In genomic region chr16:48244080-48244862, GRCh38 we compare ENCODE assay signal across 8 cellular contexts. TPM values are rescaled to one million over a fixed set of nuclear protein-coding genes. Genes with fewer than 3 reads are reported as not detected.
DNase-seq lines count a peak whose midpoint lies in the region; ATAC-seq and TF ChIP-seq lines count a peak whose summit lies in the region.

Gene LONP2, plus strand, starts transcription at chr16:48244300. Its CDS starts 89 bp downstream, at chr16:48244389.

- H3K27me3 ChIP-seq in DND-41 (ENCODE audit: insufficient read depth, low read length, poor library complexity) = no peaks in the 10 kb centered on the region
- no peaks in the 10 kb centered on the region for H3K27me3 ChIP-seq in fibroblast of lung (ENCODE audit: control insufficient read depth, insufficient read depth, low read length)
- no peaks in the 10 kb centered on the region for H3K27me3 ChIP-seq in naive thymus-derived CD4-positive, alpha-beta T cell (ENCODE audit: control insufficient read depth in 2 of 2, insufficient read depth in 2 of 2, low read length in 2 of 2)

- H3K36me3 ChIP-seq in DND-41 (ENCODE audit: insufficient read depth, low read length) (no peaks in the 10 kb centered on the region; the same call in 1 of the 2 replicates), KOPT-K1 (ENCODE audit: insufficient read depth, low read length) (no peaks in the 10 kb centered on the region), fibroblast of lung (ENCODE audit: control insufficient read depth, insufficient read depth, low read length) (no peaks in the 10 kb centered on the region)
- no peaks in the 10 kb centered on the region for H3K36me3 ChIP-seq in naive thymus-derived CD4-positive, alpha-beta T cell (ENCODE audit: control insufficient read depth in 2 of 3, insufficient read depth in 3 of 3, low read length in 3 of 3)

- H3K27ac Mint-ChIP-seq in naive thymus-derived CD4-positive, alpha-beta T cell = peak within 1 kb of the TSS; percentile 89 to 98 (median 96)
- H3K27ac Mint-ChIP-seq in stimulated activated memory B cell treated with anti-CD40 and anti-IgM and Interleukin-4, amounts not matched to agents 10 μg/mL and 1 μg/mL and 100 μg/mL, for 72 hours = peak within 1 kb of the TSS; percentile 87

- CTCF ChIA-PET in naive thymus-derived CD4-positive, alpha-beta T cell (lab: Charles Lee) = interaction anchor here (0.6 to 1.1 kb wide), 5 partner anchors 10 to 1792 kb away, joined by 3 to 4 read pairs (median 3); no protein-coding TSS in a partner anchor

- no peaks in the 10 kb centered on the region for H3K27me3 Mint-ChIP-seq in naive thymus-derived CD4-positive, alpha-beta T cell
- no peaks in the 10 kb centered on the region for H3K27me3 Mint-ChIP-seq in stimulated activated memory B cell treated with anti-CD40 and anti-IgM and Interleukin-4, amounts not matched to agents 10 μg/mL and 1 μg/mL and 100 μg/mL, for 72 hours

- H3K9me3 ChIP-seq in DND-41 (ENCODE audit: insufficient read depth, low read length, severe bottlenecking) (no peaks in the 10 kb centered on the region), KOPT-K1 (ENCODE audit: insufficient read depth, low read length, poor library complexity, severe bottlenecking) (peaks cover 4% of the 10 kb centered on the region), fibroblast of lung (ENCODE audit: control insufficient read depth, insufficient read depth, low read depth, low read length) (no peaks in the 10 kb centered on the region)
- H3K9me3 ChIP-seq in naive thymus-derived CD4-positive, alpha-beta T cell (ENCODE audit: control insufficient read depth in 2 of 3, low read length in 3 of 3) = no peaks in the 10 kb centered on the region

- H4K20me1 ChIP-seq in DND-41 (ENCODE audit: insufficient read depth, low read length) = peaks cover 16% of the 10 kb centered on the region; the same call in 1 of the 2 replicates
- H4K20me1 ChIP-seq in fibroblast of lung (ENCODE audit: control insufficient read depth, extremely low read depth, insufficient read depth, low read length) = no peaks in the 10 kb centered on the region

- peak within 1 kb of the TSS; percentile 86 for H2AFZ ChIP-seq in DND-41 (ENCODE audit: low read depth, low read length)
- peak within 1 kb of the TSS; percentile 77 for H2AFZ ChIP-seq in fibroblast of lung (ENCODE audit: low read length)

- ATAC-seq in DND-41 (ENCODE audit: insufficient read depth, low read depth) = peak; percentile 98
- peak; percentile 99 for ATAC-seq in GM21786 (IDR thresholded peaks at IDR 0.05; ENCODE audit: unreplicated experiment)
- ATAC-seq in naive thymus-derived CD4-positive, alpha-beta T cell = peak; percentile 99
- peak; percentile 98 for ATAC-seq in stimulated activated memory B cell treated with anti-CD40 and anti-IgM and Interleukin-4, amounts not matched to agents 10 μg/mL and 1 μg/mL and 100 μg/mL, for 72 hours

- H3K9ac ChIP-seq in DND-41 (ENCODE audit: low read depth, low read length) (peak within 1 kb of the TSS; percentile 79), fibroblast of lung (ENCODE audit: insufficient read depth, low read length) (peak within 1 kb of the TSS; percentile 83)

- H3K27ac ChIP-seq in DND-41 (ENCODE audit: low read length) (peak within 1 kb of the TSS; percentile 74), KOPT-K1 (ENCODE audit: low read depth, low read length, poor library complexity, severe bottlenecking) (peak within 1 kb of the TSS; percentile 74), fibroblast of lung (ENCODE audit: insufficient read depth, low read length) (peak within 1 kb of the TSS; percentile 66)
- H3K27ac ChIP-seq in naive thymus-derived CD4-positive, alpha-beta T cell (ENCODE audit: low read depth, low read length) = peak within 1 kb of the TSS; percentile 78

- H3K9me3 Mint-ChIP-seq in naive thymus-derived CD4-positive, alpha-beta T cell = peaks cover 0 to 12% (median 0%) of the 10 kb centered on the region in 11 donors
- peaks cover 3% of the 10 kb centered on the region for H3K9me3 Mint-ChIP-seq in stimulated activated memory B cell treated with anti-CD40 and anti-IgM and Interleukin-4, amounts not matched to agents 10 μg/mL and 1 μg/mL and 100 μg/mL, for 72 hours

- H3K4me1 Mint-ChIP-seq in naive thymus-derived CD4-positive, alpha-beta T cell = peaks cover 29 to 56% (median 45%) of the 10 kb centered on the region in 7 donors
- peaks cover 31% of the 10 kb centered on the region for H3K4me1 Mint-ChIP-seq in stimulated activated memory B cell treated with anti-CD40 and anti-IgM and Interleukin-4, amounts not matched to agents 10 μg/mL and 1 μg/mL and 100 μg/mL, for 72 hours

- H3K4me2 ChIP-seq in DND-41 (ENCODE audit: insufficient read depth, low read length) (peak within 1 kb of the TSS; percentile 88), fibroblast of lung (ENCODE audit: extremely low read depth, insufficient read depth, low read length) (peak within 1 kb of the TSS; percentile 94)

- peak within 1 kb of the TSS; percentile 93 to 100 (median 96) for H3K4me3 Mint-ChIP-seq in naive thymus-derived CD4-positive, alpha-beta T cell
- H3K4me3 Mint-ChIP-seq in stimulated activated memory B cell treated with anti-CD40 and anti-IgM and Interleukin-4, amounts not matched to agents 10 μg/mL and 1 μg/mL and 100 μg/mL, for 72 hours = peak within 1 kb of the TSS; percentile 87

- no peak for TF ChIP-seq CTCF in DND-41 (IDR thresholded peaks at IDR 0.05; ENCODE audit: borderline replicate concordance, extremely low read depth, low read length, poor library complexity, severe bottlenecking)
- no peak for TF ChIP-seq CTCF in fibroblast of lung (conservative IDR thresholded peaks at IDR 0.05 in 1 of 2, IDR thresholded peaks at IDR 0.05 in 1 of 2; ENCODE audit: low read depth in 1 of 2, low read length in 2 of 2)

- H3K79me2 ChIP-seq in DND-41 (ENCODE audit: insufficient read depth, low read length) (peaks cover 52% of the 10 kb centered on the region), fibroblast of lung (ENCODE audit: control insufficient read depth, insufficient read depth, low read length) (peaks cover 45% of the 10 kb centered on the region)

- intact Hi-C loops in naive thymus-derived CD4-positive, alpha-beta T cell (cut with micrococcal nuclease) = loop anchor here (1.0 to 5.0 kb wide), 16 partner anchors 74 to 1555 kb away; partner anchors contain the start of genes DNAJA2 (in 2 of the 2), ITFG1 (in 2 of the 2), PHKB (in 2 of the 2) and SIAH1 (in 2 of the 2)

- POLR2A ChIA-PET in naive thymus-derived CD4-positive, alpha-beta T cell (lab: Charles Lee) = interaction anchor here (0.7 to 1.1 kb wide), 2 partner anchors 369 to 1270 kb away, joined by 3 read pairs; no protein-coding TSS in a partner anchor

- DNase-seq in DND-41 (peak; percentile 93), RPMI8226 (peak; percentile 95), fibroblast of lung (ENCODE audit: low read depth in 2 of 2) (peak; percentile 88 to 89)
- DNase-seq in activated T-helper 1 cell treated with anti-CD3 and anti-CD28 coated beads, Interleukin-2, amount 50 U/mL, for 16 hours (ENCODE audit: low read depth in 1 of 2, low spot score in 1 of 2) = peak; percentile 80 to 86
- DNase-seq in naive thymus-derived CD4-positive, alpha-beta T cell = peak; percentile 79 to 97 (median 93)

- H3K4me3 ChIP-seq in DND-41 (ENCODE audit: low read depth in 1 of 2, low read length in 2 of 2) (peak within 1 kb of the TSS; percentile 64 to 86), fibroblast of lung (replicated peaks in 1 of 4; ENCODE audit: control extremely low read depth in 1 of 4, insufficient read depth in 1 of 4, low read depth in 3 of 4, low read length in 4 of 4) (peak within 1 kb of the TSS; percentile 32 to 99 (median 70))
- peak within 1 kb of the TSS; percentile 78 for H3K4me3 ChIP-seq in naive thymus-derived CD4-positive, alpha-beta T cell (ENCODE audit: low read length)

- H3K4me1 ChIP-seq in DND-41 (ENCODE audit: insufficient read depth, low read length) = peaks cover 37% of the 10 kb centered on the region
- no peaks in the 10 kb centered on the region for H3K4me1 ChIP-seq in fibroblast of lung (ENCODE audit: control insufficient read depth, extremely low read depth, insufficient read depth, low read length)
- H3K4me1 ChIP-seq in naive thymus-derived CD4-positive, alpha-beta T cell (ENCODE audit: control insufficient read depth in 2 of 2, insufficient read depth in 2 of 2, low read length in 2 of 2) = peaks cover 25 to 27% of the 10 kb centered on the region in 2 donors

- peaks cover 0 to 10% (median 0%) of the 10 kb centered on the region in 5 donors for H3K36me3 Mint-ChIP-seq in naive thymus-derived CD4-positive, alpha-beta T cell
- no peaks in the 10 kb centered on the region for H3K36me3 Mint-ChIP-seq in stimulated activated memory B cell treated with anti-CD40 and anti-IgM and Interleukin-4, amounts not matched to agents 10 μg/mL and 1 μg/mL and 100 μg/mL, for 72 hours

RNA-seq across cellular contexts. Expression of gene LONP2, which starts in this region (rescaled TPM):
- 50.3 and 60.8 TPM in 2 replicates for total RNA-seq in fibroblast of lung
- 38.4 and 44.0 TPM in 2 replicates for polyA plus RNA-seq in fibroblast of lung
- 33.0 and 33.1 TPM in 2 replicates for polyA plus RNA-seq in fibroblast of lung (2012)
- 31.7 and 36.8 TPM in 2 replicates for polyA minus RNA-seq in fibroblast of lung (ENCODE audit: low replicate concordance)
- 100 to 1,000 TPM in 2 of 5 experiments, 10 to 100 TPM in 3; 62.3 to 124 (median 83.0) TPM for total RNA-seq in naive thymus-derived CD4-positive, alpha-beta T cell
- 10 to 100 TPM; 37.8 to 51.1 TPM for polyA plus RNA-seq in naive thymus-derived CD4-positive, alpha-beta T cell

Comparison
In these comparisons a context has a peak if more than half of its experiments do, and no peak if none do; other contexts are left out.
1. Peak in every context shown above with its lines: DNase-seq, ATAC-seq, H3K4me3 ChIP-seq and H3K27ac ChIP-seq.